Comparison of ENCODE assay signal across 8 cellular contexts in the genomic region with DNA sequence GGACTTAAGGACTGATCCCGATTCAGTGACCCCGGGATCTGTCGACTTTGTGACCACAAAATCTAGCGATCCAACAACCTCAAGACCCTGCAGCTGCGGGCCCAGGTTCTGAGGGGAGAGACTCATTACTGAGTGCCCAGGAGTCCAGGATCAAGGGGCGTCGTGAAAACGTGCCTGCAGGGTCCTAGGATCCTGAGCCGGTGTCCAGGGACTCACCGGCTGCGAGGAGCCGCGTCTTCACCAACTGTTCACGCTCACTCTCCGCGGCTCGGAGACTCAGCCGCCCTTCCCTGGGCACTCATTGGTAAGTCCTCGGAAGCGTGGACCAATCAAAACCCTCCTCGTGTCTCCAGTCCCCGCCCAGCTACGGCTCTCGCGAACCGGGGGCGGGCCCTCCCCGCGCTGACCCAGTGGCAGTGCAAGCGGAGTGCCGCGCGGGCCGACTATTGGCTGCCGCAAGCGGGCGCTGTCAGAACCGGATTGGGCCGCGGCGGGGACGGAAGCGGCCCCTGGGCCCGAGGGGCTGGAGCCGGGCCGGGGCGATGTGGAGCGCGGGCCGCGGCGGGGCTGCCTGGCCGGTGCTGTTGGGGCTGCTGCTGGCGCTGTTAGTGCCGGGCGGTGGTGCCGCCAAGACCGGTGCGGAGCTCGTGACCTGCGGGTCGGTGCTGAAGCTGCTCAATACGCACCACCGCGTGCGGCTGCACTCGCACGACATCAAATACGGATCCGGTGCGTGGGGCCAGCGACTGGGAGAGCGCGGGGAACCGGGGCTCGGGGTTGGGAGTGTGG. TPM values are rescaled to one million over a fixed set of nuclear protein-coding genes. Genes with fewer than 3 reads are reported as not detected.
DNase-seq lines count a peak whose midpoint lies in the region; ATAC-seq and TF ChIP-seq lines count a peak whose summit lies in the region.

A gene with protein sequence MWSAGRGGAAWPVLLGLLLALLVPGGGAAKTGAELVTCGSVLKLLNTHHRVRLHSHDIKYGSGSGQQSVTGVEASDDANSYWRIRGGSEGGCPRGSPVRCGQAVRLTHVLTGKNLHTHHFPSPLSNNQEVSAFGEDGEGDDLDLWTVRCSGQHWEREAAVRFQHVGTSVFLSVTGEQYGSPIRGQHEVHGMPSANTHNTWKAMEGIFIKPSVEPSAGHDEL (plus strand): TSS at position 508 of the 789 bp plus-strand sequence. CDS start 35 bp downstream, at position 543.

- DNase-seq in NCI-H2081 (lab: John Stamatoyannopoulos, UW) = peak; percentile 92 to 96
- DNase-seq in T-helper 9 cell = peak; percentile 96
- DNase-seq in astrocyte of the cerebellum (ENCODE audit: low read depth) = peak; percentile 97
- peak; percentile 100 for DNase-seq in hepatic stellate cell (ENCODE audit: low spot score)
- DNase-seq in aorta = peak; percentile 99

- H3K4me3 ChIP-seq in astrocyte of the cerebellum (ENCODE audit: low read depth, low read length) (peak within 1 kb of the TSS; percentile 78), rectal smooth muscle tissue (ENCODE audit: low read length) (peak within 1 kb of the TSS; percentile 84), aorta (ENCODE audit: low read length in 2 of 2) (peak within 1 kb of the TSS; percentile 32 to 58)

- ATAC-seq in GM18517 (IDR thresholded peaks at IDR 0.05; ENCODE audit: unreplicated experiment) (peak; percentile 87), HG03039 (IDR thresholded peaks at IDR 0.05; ENCODE audit: unreplicated experiment) (peak; percentile 89), aorta (ENCODE audit: low FRiP score) (peak; percentile 99)

- intact Hi-C loops in aorta (cut with DNase I) = no loop called here

- 1% methylated on average over 75 to 76 of the region's 76 CpGs for WGBS in aorta, 2 donors

- no peaks in the 10 kb centered on the region for H3K9me3 ChIP-seq in aorta (ENCODE audit: control insufficient read depth, low read length)

- H3K36me3 ChIP-seq in rectal smooth muscle tissue (ENCODE audit: control insufficient read depth, insufficient read depth, low read length) (no peaks in the 10 kb centered on the region), aorta (ENCODE audit: control insufficient read depth in 1 of 2, insufficient read depth in 2 of 2, low read length in 1 of 2) (no peaks in the 10 kb centered on the region)

- H3K9ac ChIP-seq in rectal smooth muscle tissue (ENCODE audit: low read length) = peak within 1 kb of the TSS; percentile 29

- H3K27me3 ChIP-seq in rectal smooth muscle tissue (ENCODE audit: control insufficient read depth, insufficient read depth, low read length) (no peaks in the 10 kb centered on the region), aorta (ENCODE audit: control insufficient read depth in 1 of 2, insufficient read depth in 2 of 2, low read length in 1 of 2) (no peaks in the 10 kb centered on the region)

- H3K27ac ChIP-seq in rectal smooth muscle tissue (ENCODE audit: low read depth, low read length) = peak within 1 kb of the TSS; percentile 12
- H3K27ac ChIP-seq in aorta (ENCODE audit: low read depth in 1 of 2, low read length in 2 of 2) = peak within 1 kb of the TSS in 1 of 2 donors; percentile 58

- in situ Hi-C loops in astrocyte of the cerebellum (cut with HindIII; ENCODE audit: low sequenced_read_pairs) = no loop called here

- no peak for TF ChIP-seq CTCF in astrocyte of the cerebellum (IDR thresholded peaks at IDR 0.05; ENCODE audit: low read depth, low read length, missing control alignments)

- H3K4me1 ChIP-seq in rectal smooth muscle tissue (ENCODE audit: control insufficient read depth, insufficient read depth, low read length) (peaks cover 4% of the 10 kb centered on the region), aorta (ENCODE audit: control insufficient read depth in 1 of 2, insufficient read depth in 2 of 2, low read length in 2 of 2) (no peaks in the 10 kb centered on the region)

RNA-seq across cellular contexts. Expression of the gene that starts here (rescaled TPM):
- 10 to 100 TPM; 24.8 to 38.7 TPM for total RNA-seq in aorta
- polyA plus RNA-seq in aorta = 10 to 100 TPM; 16.7 to 34.7 TPM
